ENCODE assay signal across 8 cellular contexts in genomic region chr7:102306916-102307677, GRCh38.
DNase-seq lines count a peak whose midpoint lies in the region; ATAC-seq lines count a peak whose summit lies in the region.

No MANE protein-coding gene starts in this region.

- peak; percentile 81 for ATAC-seq in GM21786 (IDR thresholded peaks at IDR 0.05; ENCODE audit: unreplicated experiment)
- peak; percentile 62 to 74 for ATAC-seq in activated CD4-positive, CD25-positive, alpha-beta regulatory T cell treated with anti-CD3 and anti-CD28 coated beads, Interleukin-2, amount 50 U/mL, for 24 hours
- ATAC-seq in stimulated activated naive B cell treated with anti-CD40 and anti-IgM and Interleukin-4, amounts not matched to agents 10 μg/mL and 1 μg/mL and 100 μg/mL, for 72 hours (replicated peaks) = peak; percentile 80 to 84

- peak overlapping the region; percentile 91 for H3K27ac Mint-ChIP-seq in stimulated activated naive B cell treated with anti-CD40 and anti-IgM and Interleukin-4, amounts not matched to agents 10 μg/mL and 1 μg/mL and 100 μg/mL, for 72 hours

- in situ Hi-C loops in KBM-7 (cut with MboI; ENCODE audit: low pct_unique_long_range_greater_than_20kb, low sequenced_read_pairs) = no loop called here

- no peaks in the 10 kb centered on the region for H3K27me3 Mint-ChIP-seq in stimulated activated naive B cell treated with anti-CD40 and anti-IgM and Interleukin-4, amounts not matched to agents 10 μg/mL and 1 μg/mL and 100 μg/mL, for 72 hours

- no peaks in the 10 kb centered on the region for H3K9me3 Mint-ChIP-seq in stimulated activated naive B cell treated with anti-CD40 and anti-IgM and Interleukin-4, amounts not matched to agents 10 μg/mL and 1 μg/mL and 100 μg/mL, for 72 hours

- peaks cover 34 to 49% of the 10 kb centered on the region in 2 donors for H3K36me3 Mint-ChIP-seq in stimulated activated naive B cell treated with anti-CD40 and anti-IgM and Interleukin-4, amounts not matched to agents 10 μg/mL and 1 μg/mL and 100 μg/mL, for 72 hours

- H3K4me3 Mint-ChIP-seq in stimulated activated naive B cell treated with anti-CD40 and anti-IgM and Interleukin-4, amounts not matched to agents 10 μg/mL and 1 μg/mL and 100 μg/mL, for 72 hours = peak overlapping the region; percentile 60 to 74

- peaks cover 46 to 88% of the 10 kb centered on the region in 2 donors for H3K4me1 Mint-ChIP-seq in stimulated activated naive B cell treated with anti-CD40 and anti-IgM and Interleukin-4, amounts not matched to agents 10 μg/mL and 1 μg/mL and 100 μg/mL, for 72 hours

- DNase-seq in activated CD8-positive, alpha-beta memory T cell treated with anti-CD3 and anti-CD28 coated beads, Interleukin-2, amount 50 U/mL, for 48 hours = peak; percentile 59
- no peak for DNase-seq in activated CD8-positive, alpha-beta memory T cell treated with anti-CD3 and anti-CD28 coated beads for 24 hours
- DNase-seq in KBM-7 (peak; percentile 14), hypothalamus (lab: John Stamatoyannopoulos, UW) (peak in 36 of 51 donors; percentile 14 to 87 (median 52)), NCI-H2196 (lab: John Stamatoyannopoulos, UW; ENCODE audit: unreplicated experiment) (no peak)
- DNase-seq in stimulated activated naive B cell treated with anti-CD40 and anti-IgM and Interleukin-4, amounts not matched to agents 10 μg/mL and 1 μg/mL and 100 μg/mL, for 72 hours = peak; percentile 79

Comparison
In these comparisons a context has a peak if more than half of its experiments do, and no peak if none do; other contexts are left out.
1. DNase-seq: peak in activated CD8-positive, alpha-beta memory T cell treated with anti-CD3 and anti-CD28 coated beads, Interleukin-2, amount 50 U/mL, for 48 hours (single experiment), KBM-7 (single experiment), hypothalamus (36 of 51) and stimulated activated naive B cell treated with anti-CD40 and anti-IgM and Interleukin-4, amounts not matched to agents 10 μg/mL and 1 μg/mL and 100 μg/mL, for 72 hours (single experiment); none in activated CD8-positive, alpha-beta memory T cell treated with anti-CD3 and anti-CD28 coated beads for 24 hours (single experiment) and NCI-H2196 (single experiment).
2. Peak in every context shown above with its lines, with median percentiles within 50 percentile points of each other: ATAC-seq.